In genomic region chr6:93417421-93417996, GRCh38 we compare ENCODE assay signal across 7 cellular contexts. TPM values are rescaled to one million over a fixed set of nuclear protein-coding genes. Genes with fewer than 3 reads are reported as not detected.
DNase-seq lines count a peak whose midpoint lies in the region; TF ChIP-seq lines count a peak whose summit lies in the region.

No MANE protein-coding gene starts in this region.

- H4K20me1 ChIP-seq in fibroblast of lung (ENCODE audit: control insufficient read depth, extremely low read depth, insufficient read depth, low read length) = no peaks in the 10 kb centered on the region

- H3K4me1 ChIP-seq in fibroblast of lung (ENCODE audit: control insufficient read depth, extremely low read depth, insufficient read depth, low read length) = no peaks in the 10 kb centered on the region

- no peak overlapping the region for H3K4me2 ChIP-seq in fibroblast of lung (ENCODE audit: extremely low read depth, insufficient read depth, low read length)

- H3K36me3 ChIP-seq in fibroblast of lung (ENCODE audit: control insufficient read depth, insufficient read depth, low read length) = no peaks in the 10 kb centered on the region

- TF ChIP-seq CTCF in GM13976 (IDR thresholded peaks at IDR 0.05; ENCODE audit: borderline replicate concordance, control extremely low read depth, extremely low read depth, insufficient read depth, missing control alignments) = no peak
- TF ChIP-seq CTCF in fibroblast of lung (conservative IDR thresholded peaks at IDR 0.05 in 1 of 2, IDR thresholded peaks at IDR 0.05 in 1 of 2; ENCODE audit: low read depth in 1 of 2, low read length in 2 of 2) = peak in 1 of 2 donors; percentile 30

- peaks cover 16% of the 10 kb centered on the region for H3K27me3 ChIP-seq in fibroblast of lung (ENCODE audit: control insufficient read depth, insufficient read depth, low read length)

- no peak overlapping the region for H2AFZ ChIP-seq in fibroblast of lung (ENCODE audit: low read length)

- no peaks in the 10 kb centered on the region for H3K79me2 ChIP-seq in fibroblast of lung (ENCODE audit: control insufficient read depth, insufficient read depth, low read length)

- no peak overlapping the region for H3K9ac ChIP-seq in fibroblast of lung (ENCODE audit: insufficient read depth, low read length)

- H3K27ac ChIP-seq in fibroblast of lung (ENCODE audit: insufficient read depth, low read length) = no peak overlapping the region

- DNase-seq in GM13976 (ENCODE audit: low spot score) (peak; percentile 34), NCI-H345 (lab: John Stamatoyannopoulos, UW) (peak; percentile 78), fibroblast of lung (ENCODE audit: low read depth in 2 of 2) (peak; percentile 27 to 73), posterior cingulate gyrus (peak in 9 of 10 donors; percentile 12 to 85 (median 27)), HuH-7.5 (ENCODE audit: low spot score) (no peak)
- no peak for DNase-seq in stimulated activated CD4-positive, alpha-beta T cell treated with anti-CD3 and anti-CD28 coated beads, Interleukin-4, amount 100 ng/mL, for 24 hours
- no peak for DNase-seq in activated CD8-positive, alpha-beta memory T cell treated with anti-CD3 and anti-CD28 coated beads for 24 hours

- H3K4me3 ChIP-seq in fibroblast of lung (replicated peaks in 1 of 4; ENCODE audit: control extremely low read depth in 1 of 4, insufficient read depth in 1 of 4, low read depth in 3 of 4, low read length in 4 of 4) = peak overlapping the region in 2 of 4 experiments; percentile 4 to 64

- in situ Hi-C loops in GM13976 (cut with MboI; ENCODE audit: low sequenced_read_pairs, unreplicated experiment) = no loop called here

- no peaks in the 10 kb centered on the region for H3K9me3 ChIP-seq in fibroblast of lung (ENCODE audit: control insufficient read depth, insufficient read depth, low read depth, low read length)

- intact Hi-C loops in posterior cingulate gyrus (cut with DNase I) = no loop called here

RNA-seq across cellular contexts. Expression of gene EPHA7, which starts 1.9 kb away (rescaled TPM):
- total RNA-seq in fibroblast of lung = under 0.01 TPM in 1 of 2 replicates, not detected in the other
- polyA plus RNA-seq in fibroblast of lung = 0.03 TPM in 1 of 2 replicates, not detected in the other
- not detected in 2 replicates for polyA plus RNA-seq in fibroblast of lung (2012)
- not detected in 2 replicates for polyA minus RNA-seq in fibroblast of lung (ENCODE audit: low replicate concordance)

Comparison
In these comparisons a context has a peak if more than half of its experiments do, and no peak if none do; other contexts are left out.
1. DNase-seq: peak in GM13976 (single experiment), NCI-H345 (single experiment), fibroblast of lung (2 of 2) and posterior cingulate gyrus (9 of 10); none in HuH-7.5 (single experiment), stimulated activated CD4-positive, alpha-beta T cell treated with anti-CD3 and anti-CD28 coated beads, Interleukin-4, amount 100 ng/mL, for 24 hours (single experiment) and activated CD8-positive, alpha-beta memory T cell treated with anti-CD3 and anti-CD28 coated beads for 24 hours (single experiment).